Comparison of ENCODE assay signal across 20 cellular contexts in the genomic region with DNA sequence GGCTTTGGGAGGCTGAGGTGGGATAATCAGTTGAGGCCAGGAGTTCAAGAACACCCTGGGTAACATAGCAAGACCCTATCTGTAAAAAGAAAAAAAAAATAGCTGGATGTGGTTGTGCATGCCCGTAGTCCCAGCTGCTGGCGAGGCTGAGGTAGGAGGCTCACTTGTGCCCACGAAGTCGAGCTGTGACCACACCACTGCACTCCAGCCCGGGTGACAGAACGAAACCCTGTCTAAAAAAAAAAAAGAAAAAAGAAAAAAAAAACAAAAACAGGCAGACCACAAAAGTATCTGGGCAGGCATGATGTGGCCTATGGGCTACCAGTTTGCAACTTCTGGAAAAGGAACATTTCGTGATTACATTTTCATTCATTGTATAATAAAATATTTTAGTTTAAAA. TPM values are rescaled to one million over a fixed set of nuclear protein-coding genes. Genes with fewer than 3 reads are reported as not detected.
DNase-seq lines count a peak whose midpoint lies in the region; ATAC-seq and TF ChIP-seq lines count a peak whose summit lies in the region.
"Had no signal": no experiment of that assay in that cellular context is flagged by ENCODE, and none has a peak within 500 bp of the region (broad histone marks: within the 10 kb centered on the region; RNA-seq: fewer than 3 reads in every experiment).

No MANE protein-coding gene starts in this region.

- H3K4me1 Mint-ChIP-seq in dendritic cell treated with granulocyte-macrophage colony-stimulating factor and Interleukin-4, amounts not matched to agents 40 ng/mL and 50 ng/mL, for 4 days (ENCODE audit: low read depth) = peaks cover 68% of the 10 kb centered on the region
- peaks cover 53 to 56% of the 10 kb centered on the region in 2 donors for H3K4me1 Mint-ChIP-seq in natural killer cell treated with Interleukin-12 subunit alpha and Interleukin-12 subunit beta and Interleukin-15 and Interleukin-18, amount 100 ng/mL, for 72 hours (ENCODE audit: low read depth in 2 of 2)

- no peak overlapping the region for H3K4me3 Mint-ChIP-seq in dendritic cell treated with granulocyte-macrophage colony-stimulating factor and Interleukin-4, amounts not matched to agents 40 ng/mL and 50 ng/mL, for 4 days
- H3K4me3 Mint-ChIP-seq in natural killer cell treated with Interleukin-12 subunit alpha and Interleukin-12 subunit beta and Interleukin-15 and Interleukin-18, amount 100 ng/mL, for 72 hours = peak overlapping the region; percentile 73
- H3K4me3 Mint-ChIP-seq: HFFc6 had no signal

- no peaks in the 10 kb centered on the region for H3K9me3 ChIP-seq in heart right ventricle
- H3K9me3 ChIP-seq: SJCRH30 had no signal

- no peaks in the 10 kb centered on the region for H3K27me3 ChIP-seq in heart right ventricle
- H3K27me3 ChIP-seq: SJCRH30 had no signal

- peak overlapping the region in 1 of 10 donors; percentile 67 for H3K27ac ChIP-seq in heart right ventricle
- H3K27ac ChIP-seq: 22Rv1, RWPE1, SJCRH30 had no signal

- peak overlapping the region; percentile 73 for H3K27ac Mint-ChIP-seq in dendritic cell treated with granulocyte-macrophage colony-stimulating factor and Interleukin-4, amounts not matched to agents 40 ng/mL and 50 ng/mL, for 4 days
- peak overlapping the region; percentile 66 to 85 for H3K27ac Mint-ChIP-seq in natural killer cell treated with Interleukin-12 subunit alpha and Interleukin-12 subunit beta and Interleukin-15 and Interleukin-18, amount 100 ng/mL, for 72 hours
- H3K27ac Mint-ChIP-seq: HFFc6 had no signal

- H3K36me3 Mint-ChIP-seq in dendritic cell treated with granulocyte-macrophage colony-stimulating factor and Interleukin-4, amounts not matched to agents 40 ng/mL and 50 ng/mL, for 4 days (ENCODE audit: low read depth) = no peaks in the 10 kb centered on the region
- H3K36me3 Mint-ChIP-seq in natural killer cell treated with Interleukin-12 subunit alpha and Interleukin-12 subunit beta and Interleukin-15 and Interleukin-18, amount 100 ng/mL, for 72 hours = no peaks in the 10 kb centered on the region

- TF ChIP-seq CTCF in heart right ventricle (IDR thresholded peaks at IDR 0.05) = no peak

- no peak overlapping the region for H3K4me3 ChIP-seq in heart right ventricle
- H3K4me3 ChIP-seq: SJCRH30 had no signal

- H3K27me3 Mint-ChIP-seq in dendritic cell treated with granulocyte-macrophage colony-stimulating factor and Interleukin-4, amounts not matched to agents 40 ng/mL and 50 ng/mL, for 4 days = no peaks in the 10 kb centered on the region
- H3K27me3 Mint-ChIP-seq in natural killer cell treated with Interleukin-12 subunit alpha and Interleukin-12 subunit beta and Interleukin-15 and Interleukin-18, amount 100 ng/mL, for 72 hours = no peaks in the 10 kb centered on the region

- intact Hi-C loops in Right ventricle myocardium inferior (cut with DNase I) = no loop called here
- intact Hi-C loops in heart right ventricle (cut with DNase I) = no loop called here
- intact Hi-C loops in dendritic cell treated with granulocyte-macrophage colony-stimulating factor and Interleukin-4, amounts not matched to agents 40 ng/mL and 50 ng/mL, for 4 days (cut with micrococcal nuclease) = loop anchor here (5.0 to 10.0 kb wide), 2 partner anchors 52 to 125 kb away; no protein-coding TSS in a partner anchor

- no peaks in the 10 kb centered on the region for H3K9me3 Mint-ChIP-seq in dendritic cell treated with granulocyte-macrophage colony-stimulating factor and Interleukin-4, amounts not matched to agents 40 ng/mL and 50 ng/mL, for 4 days
- no peaks in the 10 kb centered on the region for H3K9me3 Mint-ChIP-seq in natural killer cell treated with Interleukin-12 subunit alpha and Interleukin-12 subunit beta and Interleukin-15 and Interleukin-18, amount 100 ng/mL, for 72 hours

- H3K36me3 ChIP-seq in heart right ventricle = no peaks in the 10 kb centered on the region
- H3K36me3 ChIP-seq: SJCRH30 had no signal

- ATAC-seq in Right ventricle myocardium inferior = no peak
- no peak for ATAC-seq in heart right ventricle
- peak; percentile 66 to 73 for ATAC-seq in natural killer cell treated with Interleukin-12 subunit alpha and Interleukin-12 subunit beta and Interleukin-15 and Interleukin-18, amount 100 ng/mL, for 72 hours
- ATAC-seq: HepG2, PC-3 had no signal

- peak; percentile 46 for DNase-seq in Right ventricle myocardium inferior (ENCODE audit: missing footprints)
- no peak for DNase-seq in heart right ventricle
- DNase-seq in natural killer cell treated with Interleukin-12 subunit alpha and Interleukin-12 subunit beta and Interleukin-15 and Interleukin-18, amount 100 ng/mL, for 72 hours (ENCODE audit: low spot score) = peak; percentile 74
- no peak for DNase-seq in central memory CD4-positive, alpha-beta T cell
- no peak for DNase-seq in C1 segment of cervical spinal cord (lab: John Stamatoyannopoulos, UW)
- no peak for DNase-seq in NCI-H1694 treated with DMSO at 0.1 percent for 48 hours (lab: John Stamatoyannopoulos, UW)
- no peak for DNase-seq in stimulated activated naive CD4-positive, alpha-beta T cell (lab: John Stamatoyannopoulos, UW)
- DNase-seq: COR-L47, HFFc6, NCI-H1105 treated with DMSO at 0.1 percent for 48 hours, NCI-H187, NCI-H526 treated with DMSO at 0.1 percent for 48 hours, PC-3, SJCRH30 had no signal

- H3K4me1 ChIP-seq in heart right ventricle = peaks cover 0 to 49% (median 7%) of the 10 kb centered on the region in 9 donors
- H3K4me1 ChIP-seq: SJCRH30 had no signal

- 85 to 86% methylated on average over 7 of the region's 7 CpGs for WGBS in heart right ventricle, 2 donors

RNA-seq across cellular contexts. Expression of a gene that starts 38.1 kb away (rescaled TPM):
- total RNA-seq in Right ventricle myocardium inferior (3.6 TPM), heart right ventricle (1 to 10 TPM; 2.4 to 8.1 (median 3.4) TPM)
- polyA plus RNA-seq in heart right ventricle = 1 to 10 TPM; 1.3 to 3.5 TPM
- total RNA-seq in natural killer cell treated with Interleukin-12 subunit alpha and Interleukin-12 subunit beta and Interleukin-15 and Interleukin-18, amount 100 ng/mL, for 72 hours = 10 to 100 TPM in 1 of 2 donors, 1 to 10 TPM in 1; 3.9 to 18.5 TPM
- total RNA-seq: HFFc6 had no signal
- polyA plus RNA-seq: AG04450, BJ had no signal

Comparison
In these comparisons a context has a peak if more than half of its experiments do, and no peak if none do; other contexts are left out.
1. DNase-seq: peak in Right ventricle myocardium inferior (single experiment) and natural killer cell treated with Interleukin-12 subunit alpha and Interleukin-12 subunit beta and Interleukin-15 and Interleukin-18, amount 100 ng/mL, for 72 hours (single experiment); none in heart right ventricle (0 of 2), central memory CD4-positive, alpha-beta T cell (single experiment), C1 segment of cervical spinal cord (0 of 14), NCI-H1694 treated with DMSO at 0.1 percent for 48 hours (single experiment) and stimulated activated naive CD4-positive, alpha-beta T cell (0 of 6).
2. ATAC-seq: peak in natural killer cell treated with Interleukin-12 subunit alpha and Interleukin-12 subunit beta and Interleukin-15 and Interleukin-18, amount 100 ng/mL, for 72 hours (2 of 2); none in Right ventricle myocardium inferior (single experiment) and heart right ventricle (0 of 8).